ENCODE assay signal across 15 cellular contexts in genomic region chr17:1512351-1512750, GRCh38. TPM values are rescaled to one million over a fixed set of nuclear protein-coding genes. Genes with fewer than 3 reads are reported as not detected.
DNase-seq lines count a peak whose midpoint lies in the region; ATAC-seq and TF ChIP-seq lines count a peak whose summit lies in the region.
"Had no signal": no experiment of that assay in that cellular context is flagged by ENCODE, and none has a peak within 500 bp of the region (broad histone marks: within the 10 kb centered on the region; RNA-seq: fewer than 3 reads in every experiment).

No MANE protein-coding gene starts in this region.

- H3K79me2 ChIP-seq in Loucy (ENCODE audit: insufficient read depth, low read length) = peaks cover 25% of the 10 kb centered on the region; the same call in 1 of the 2 replicates

- H3K4me3 ChIP-seq in Loucy (ENCODE audit: low read length, poor library complexity, severe bottlenecking) (no peak overlapping the region), left lung (no peak overlapping the region), skin epidermis (no peak overlapping the region)

- peaks cover 7% of the 10 kb centered on the region for H3K4me1 ChIP-seq in Loucy (ENCODE audit: insufficient read depth, low read length, poor library complexity, severe bottlenecking)
- peaks cover 30 to 74% of the 10 kb centered on the region in 2 donors for H3K4me1 ChIP-seq in left lung

- no peak for ATAC-seq in left lung
- ATAC-seq: activated naive CD4-positive, alpha-beta T cell treated with anti-CD3 and anti-CD28 coated beads, Interleukin-2, amount 50 U/mL, for 72 hours; stimulated activated memory B cell treated with anti-CD40 and anti-IgM and Interleukin-4, amounts not matched to agents 10 μg/mL and 1 μg/mL and 100 μg/mL, for 72 hours had no signal

- H3K36me3 ChIP-seq in Loucy (ENCODE audit: insufficient read depth, low read length) (peaks cover 6% of the 10 kb centered on the region; the same call in 1 of the 2 replicates), left lung (peaks cover 0 to 54% of the 10 kb centered on the region in 2 donors)

- no peak overlapping the region for H2AFZ ChIP-seq in Loucy (ENCODE audit: low read length)

- intact Hi-C loops in left lung (cut with DNase I) = loop anchor here in 1 of 2 donors (10.0 kb wide), 2 partner anchors 168 to 238 kb away; partner anchors contain the start of genes BHLHA9 and TRARG1

- H3K9ac ChIP-seq in Loucy (ENCODE audit: low read depth, low read length, poor library complexity, severe bottlenecking) = peak overlapping the region; percentile 20

- H3K27me3 ChIP-seq in Loucy (ENCODE audit: insufficient read depth, low read length, poor library complexity, severe bottlenecking) (no peaks in the 10 kb centered on the region), left lung (no peaks in the 10 kb centered on the region)

- no peaks in the 10 kb centered on the region for H3F3A ChIP-seq in Loucy (ENCODE audit: low read depth)

- H4K20me1 ChIP-seq in Loucy (ENCODE audit: insufficient read depth, low read length, poor library complexity, severe bottlenecking) = peaks cover 4% of the 10 kb centered on the region

- H3K9me2 ChIP-seq in Loucy (replicated peaks; ENCODE audit: low read depth, low read length) = no peaks in the 10 kb centered on the region

- no peak overlapping the region for H3K4me2 ChIP-seq in Loucy (ENCODE audit: low read depth, low read length, poor library complexity, severe bottlenecking)

- no peak for TF ChIP-seq CTCF in Loucy (conservative IDR thresholded peaks at IDR 0.05; ENCODE audit: low read length)
- TF ChIP-seq CTCF in left lung (IDR thresholded peaks at IDR 0.05) = no peak

- no peaks in the 10 kb centered on the region for H3K9me3 ChIP-seq in Loucy (ENCODE audit: insufficient read depth, low read depth, low read length)
- H3K9me3 ChIP-seq in left lung = no peaks in the 10 kb centered on the region

- peak overlapping the region; percentile 59 for H3K27ac ChIP-seq in caudate nucleus (ENCODE audit: low read depth, low read length)
- peak overlapping the region; percentile 83 to 95 for H3K27ac ChIP-seq in left lung
- H3K27ac ChIP-seq in skin epidermis = peak overlapping the region in 20 of 21 experiments; percentile 33 to 87 (median 78)

- DNase-seq in caudate nucleus (lab: John Stamatoyannopoulos, UW) = no peak
- no peak for DNase-seq in left lung
- DNase-seq in stimulated activated CD4-positive, alpha-beta T cell treated with anti-CD3 and anti-CD28 coated beads, Interleukin-4, amount 100 ng/mL, for 1 hour = no peak
- no peak for DNase-seq in MV-4-11 (lab: John Stamatoyannopoulos, UW)
- DNase-seq in hypothalamus (lab: John Stamatoyannopoulos, UW) = no peak
- DNase-seq in activated CD4-positive, alpha-beta T cell treated with anti-CD3 and anti-CD28 coated beads, Interleukin-2, amount 50 U/mL, for 1 hour = no peak
- DNase-seq: activated B cell treated with CpG ODN at 0.5 μM for 24 hours, GF-D8, NCI-H2029, NCI-H69, T-helper 1 cell had no signal

RNA-seq across cellular contexts. Expression of gene INPP5K, which starts 4.1 kb away (rescaled TPM):
- total RNA-seq in left lung = 10 to 100 TPM; 41.9 to 51.1 TPM

RNA-seq across cellular contexts. Expression of gene MYO1C, which starts 19.9 kb away (rescaled TPM):
- total RNA-seq in left lung = 100 to 1,000 TPM; 242 to 282 TPM

RNA-seq across cellular contexts. Expression of gene PITPNA, which starts 50.2 kb away (rescaled TPM):
- 10 to 100 TPM; 64.1 to 96.8 TPM for total RNA-seq in left lung

RNA-seq across cellular contexts. Expression of gene CRK, which starts 56.3 kb away (rescaled TPM):
- 10 to 100 TPM; 65.4 to 84.0 TPM for total RNA-seq in left lung
